8 cellular contexts compared by ENCODE assay signal in the genomic region with DNA sequence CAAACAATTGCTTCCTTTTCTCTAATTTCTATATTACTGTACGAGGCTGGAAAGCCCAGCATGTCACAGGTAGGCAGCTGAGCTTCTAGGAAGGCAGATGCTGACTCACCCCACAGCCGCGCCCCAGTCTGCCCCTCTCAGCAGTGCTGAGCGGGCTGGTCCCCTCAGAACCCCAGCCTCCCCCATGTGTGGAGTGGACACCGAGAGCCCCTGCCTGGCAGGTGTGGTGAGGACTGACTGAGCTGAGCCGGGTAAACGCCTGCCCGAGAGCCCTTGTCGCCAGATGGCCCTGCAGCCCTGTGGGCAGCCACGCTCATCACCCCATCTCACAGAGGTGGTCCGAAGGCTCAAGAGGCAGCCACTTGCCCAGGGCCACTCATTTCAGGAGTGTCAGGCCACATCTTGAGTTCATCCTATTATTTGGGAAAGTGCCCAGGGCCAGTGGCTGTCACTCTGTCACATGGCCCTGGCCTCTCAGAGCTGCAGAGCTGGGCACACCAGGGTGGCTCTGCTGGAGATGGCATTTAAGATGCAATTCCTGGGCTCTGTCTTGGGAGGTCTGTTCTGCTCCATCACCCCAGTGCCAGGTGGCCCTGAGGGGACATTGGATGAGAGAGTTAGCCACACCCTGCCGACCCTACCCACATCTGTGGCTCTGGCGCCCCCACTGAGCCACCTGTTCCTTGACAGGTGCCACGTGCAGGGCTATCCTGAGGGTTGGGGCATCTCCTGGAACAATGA. TPM values are rescaled to one million over a fixed set of nuclear protein-coding genes. Genes with fewer than 3 reads are reported as not detected.
A peak's percentile ranks its signal among the peaks of the same experiment; 100 is the strongest.
DNase-seq lines count a peak whose midpoint lies in the region; ATAC-seq lines count a peak whose summit lies in the region.

No MANE protein-coding gene starts in this region.

- no peaks in the 10 kb centered on the region for H3K27me3 ChIP-seq in right cardiac atrium (ENCODE audit: control insufficient read depth, insufficient read depth)

- no peaks in the 10 kb centered on the region for H3K9me3 ChIP-seq in right cardiac atrium (ENCODE audit: control insufficient read depth, low read length)

- intact Hi-C loops in right cardiac atrium (cut with DNase I) = loop anchor here in 1 of 4 donors (10.0 kb wide), 1 partner anchor 196 kb away; no protein-coding TSS in a partner anchor

- H3K4me3 Mint-ChIP-seq in stimulated activated naive CD8-positive, alpha-beta T cell treated with anti-CD3 and anti-CD28 coated beads, Interleukin-15, amount 100 ng/mL, for 72 hours = peak overlapping the region in 1 of 2 donors; percentile 44

- peaks cover 55% of the 10 kb centered on the region for H3K4me1 Mint-ChIP-seq in stimulated activated naive CD8-positive, alpha-beta T cell treated with anti-CD3 and anti-CD28 coated beads, Interleukin-15, amount 100 ng/mL, for 72 hours

- in situ Hi-C loops in ACHN (cut with HindIII; ENCODE audit: low pct_ligation_motif_present, low pct_unique_long_range_greater_than_20kb, low sequenced_read_pairs) = no loop called here

- ATAC-seq in right cardiac atrium (peak in 1 of 2 donors; percentile 10), HG02938 (IDR thresholded peaks at IDR 0.05; ENCODE audit: unreplicated experiment) (no peak), HG02981 (IDR thresholded peaks at IDR 0.05; ENCODE audit: unreplicated experiment) (no peak)
- ATAC-seq in stimulated activated naive CD8-positive, alpha-beta T cell treated with anti-CD3 and anti-CD28 coated beads, Interleukin-15, amount 100 ng/mL, for 72 hours = peak; percentile 81

- H3K4me1 ChIP-seq in right cardiac atrium (ENCODE audit: control insufficient read depth, insufficient read depth, low read length) = no peaks in the 10 kb centered on the region

- WGBS in right cardiac atrium = 85% methylated on average over 14 of the region's 14 CpGs

- H3K27ac ChIP-seq in right cardiac atrium (ENCODE audit: low read length) = no peak overlapping the region

- H3K4me3 ChIP-seq in right cardiac atrium (ENCODE audit: low read length) = no peak overlapping the region

- H3K27me3 Mint-ChIP-seq in stimulated activated naive CD8-positive, alpha-beta T cell treated with anti-CD3 and anti-CD28 coated beads, Interleukin-15, amount 100 ng/mL, for 72 hours = no peaks in the 10 kb centered on the region

- DNase-seq in activated CD4-positive, alpha-beta T cell treated with anti-CD3 and anti-CD28 coated beads for 4 hours = peak; percentile 44 to 53
- DNase-seq in activated CD4-positive, alpha-beta T cell treated with anti-CD3 and anti-CD28 coated beads, Interleukin-2, amount 50 U/mL, for 1 hour = no peak
- peak; percentile 63 for DNase-seq in activated CD8-positive, alpha-beta memory T cell treated with anti-CD3 and anti-CD28 coated beads for 24 hours
- DNase-seq in right cardiac atrium (peak in 2 of 3 donors; percentile 41 to 51), ACHN (no peak)
- peak in 1 of 2 donors; percentile 47 for DNase-seq in stimulated activated naive CD8-positive, alpha-beta T cell treated with anti-CD3 and anti-CD28 coated beads, Interleukin-15, amount 100 ng/mL, for 72 hours

- peak overlapping the region in 1 of 2 donors; percentile 40 for H3K27ac Mint-ChIP-seq in stimulated activated naive CD8-positive, alpha-beta T cell treated with anti-CD3 and anti-CD28 coated beads, Interleukin-15, amount 100 ng/mL, for 72 hours

- peaks cover 11 to 13% of the 10 kb centered on the region in 2 donors for H3K9me3 Mint-ChIP-seq in stimulated activated naive CD8-positive, alpha-beta T cell treated with anti-CD3 and anti-CD28 coated beads, Interleukin-15, amount 100 ng/mL, for 72 hours

RNA-seq across cellular contexts. Expression of a gene that starts 12.5 kb away (rescaled TPM):
- 10 to 100 TPM; 17.7 to 26.6 (median 22.5) TPM for total RNA-seq in right cardiac atrium
- polyA plus RNA-seq in right cardiac atrium = 30.3 TPM

RNA-seq across cellular contexts. Expression of a gene that starts 25.6 kb away (rescaled TPM):
- total RNA-seq in right cardiac atrium = 10 to 100 TPM; 42.9 to 68.4 (median 62.7) TPM
- polyA plus RNA-seq in right cardiac atrium = 96.2 TPM

RNA-seq across cellular contexts. Expression of a gene that starts 50.0 kb away (rescaled TPM):
- 1 to 10 TPM; 1.0 to 2.0 (median 1.3) TPM for total RNA-seq in right cardiac atrium
- polyA plus RNA-seq in right cardiac atrium = 0.16 TPM

Comparison
In these comparisons a context has a peak if more than half of its experiments do, and no peak if none do; other contexts are left out.
1. DNase-seq: peak in activated CD4-positive, alpha-beta T cell treated with anti-CD3 and anti-CD28 coated beads for 4 hours (2 of 2), activated CD8-positive, alpha-beta memory T cell treated with anti-CD3 and anti-CD28 coated beads for 24 hours (single experiment) and right cardiac atrium (2 of 3); none in activated CD4-positive, alpha-beta T cell treated with anti-CD3 and anti-CD28 coated beads, Interleukin-2, amount 50 U/mL, for 1 hour (single experiment) and ACHN (single experiment).